12 cellular contexts compared by ENCODE assay signal in genomic region chr1:43705334-43705733, GRCh38. TPM values are rescaled to one million over a fixed set of nuclear protein-coding genes. Genes with fewer than 3 reads are reported as not detected.
A peak's percentile ranks its signal among the peaks of the same experiment; 100 is the strongest.
DNase-seq lines count a peak whose midpoint lies in the region; ATAC-seq and TF ChIP-seq lines count a peak whose summit lies in the region.
"Had no signal": no experiment of that assay in that cellular context is flagged by ENCODE, and none has a peak within 500 bp of the region (broad histone marks: within the 10 kb centered on the region; RNA-seq: fewer than 3 reads in every experiment).

No MANE protein-coding gene starts in this region.

- H3K4me3 ChIP-seq in AG10803 (ENCODE audit: low read length), result no peak overlapping the region
- peak overlapping the region; percentile 88; the same call in 1 of the 2 replicates for H3K4me3 ChIP-seq in DOHH2 (ENCODE audit: low read length)
- no peak overlapping the region for H3K4me3 ChIP-seq in SU-DHL-6 (ENCODE audit: insufficient read depth, low read length, poor library complexity, severe bottlenecking)
- H3K4me3 ChIP-seq in endodermal cell (ENCODE audit: low read length), result no peak overlapping the region

- ATAC-seq in HG02763 (IDR thresholded peaks at IDR 0.05; ENCODE audit: unreplicated experiment), result no peak
- ATAC-seq: activated naive CD4-positive, alpha-beta T cell treated with anti-CD3 and anti-CD28 coated beads, Interleukin-2, amount 50 U/mL, for 72 hours had no signal

- H3F3A ChIP-seq in DOHH2 (ENCODE audit: control insufficient read depth, insufficient read depth) (peaks cover 9% of the 10 kb centered on the region; the same call in 1 of the 2 replicates), SU-DHL-6 (ENCODE audit: insufficient read depth) (peaks cover 15% of the 10 kb centered on the region)

- H3K79me2 ChIP-seq in DOHH2 (ENCODE audit: control insufficient read depth, low read length), result peaks cover 43% of the 10 kb centered on the region
- H3K79me2 ChIP-seq in SU-DHL-6 (ENCODE audit: insufficient read depth, low read length), result peaks cover 31% of the 10 kb centered on the region

- DNase-seq in AG10803 (ENCODE audit: low read depth), result peak; percentile 4
- DNase-seq in endodermal cell, result no peak
- DNase-seq in NCI-H1092 treated with DMSO at 0.1 percent for 48 hours (lab: John Stamatoyannopoulos, UW), result no peak
- DNase-seq in NCI-H524 (lab: John Stamatoyannopoulos, UW), result no peak
- no peak for DNase-seq in NCI-H1105 treated with DMSO at 0.1 percent for 48 hours (lab: John Stamatoyannopoulos, UW)
- DNase-seq: activated CD4-positive, alpha-beta T cell treated with anti-CD3 and anti-CD28 coated beads for 1 hour; kidney glomerular epithelial cell; NCI-H2171 had no signal

- no peak overlapping the region for H2AFZ ChIP-seq in SU-DHL-6 (ENCODE audit: low read depth, low read length, severe bottlenecking)

- no peak overlapping the region for H3K4me3 Mint-ChIP-seq in endodermal cell

- no peaks in the 10 kb centered on the region for H3K27me3 Mint-ChIP-seq in endodermal cell (ENCODE audit: insufficient read depth)

- peaks cover 39% of the 10 kb centered on the region for H3K36me3 Mint-ChIP-seq in endodermal cell (ENCODE audit: low read depth)

- no peaks in the 10 kb centered on the region for H3K9me3 Mint-ChIP-seq in endodermal cell
- H3K9me3 Mint-ChIP-seq: activated naive CD4-positive, alpha-beta T cell treated with anti-CD3 and anti-CD28 coated beads, Interleukin-2, amount 50 U/mL, for 72 hours had no signal

- H4K20me1 ChIP-seq in DOHH2 (ENCODE audit: control insufficient read depth, insufficient read depth, low read depth, low read length), result no peaks in the 10 kb centered on the region
- no peaks in the 10 kb centered on the region for H4K20me1 ChIP-seq in SU-DHL-6 (ENCODE audit: low read depth, low read length)

- H3K4me1 ChIP-seq in DOHH2 (ENCODE audit: control insufficient read depth, low read length) (peaks cover 26% of the 10 kb centered on the region), endodermal cell (ENCODE audit: control insufficient read depth, insufficient read depth, low read length) (no peaks in the 10 kb centered on the region)

- no peaks in the 10 kb centered on the region for H3K9me3 ChIP-seq in DOHH2 (ENCODE audit: control insufficient read depth, insufficient read depth, low read length)
- H3K9me3 ChIP-seq in SU-DHL-6 (ENCODE audit: insufficient read depth, low read length), result no peaks in the 10 kb centered on the region
- no peaks in the 10 kb centered on the region for H3K9me3 ChIP-seq in endodermal cell (ENCODE audit: control insufficient read depth, low read length)

- H3K27ac ChIP-seq in DOHH2 (ENCODE audit: low read depth, low read length) (no peak overlapping the region), SU-DHL-6 (ENCODE audit: low read depth, low read length) (peak overlapping the region; percentile 46), endodermal cell (ENCODE audit: low read depth, low read length) (no peak overlapping the region)

- H3K9me2 ChIP-seq in DOHH2 (replicated peaks; ENCODE audit: control insufficient read depth, low read length) (no peaks in the 10 kb centered on the region), SU-DHL-6 (replicated peaks; ENCODE audit: insufficient read depth, low read length) (no peaks in the 10 kb centered on the region)

- H3K36me3 ChIP-seq in DOHH2 (ENCODE audit: control insufficient read depth, low read length), result peaks cover 71% of the 10 kb centered on the region
- H3K36me3 ChIP-seq in SU-DHL-6 (ENCODE audit: low read length), result no peaks in the 10 kb centered on the region
- peaks cover 48% of the 10 kb centered on the region for H3K36me3 ChIP-seq in endodermal cell (ENCODE audit: control insufficient read depth, insufficient read depth, low read length)

- 80 to 96% methylated on average over 1 to 4 of the region's 4 CpGs for WGBS in endodermal cell (ENCODE audit: insufficient coverage in 1 of 2, insufficient read length in 1 of 2), 2 experiments

- H3K4me2 ChIP-seq in DOHH2 (ENCODE audit: low read length) (peak overlapping the region; percentile 79), SU-DHL-6 (ENCODE audit: low read depth, low read length, poor library complexity, severe bottlenecking) (peak overlapping the region; percentile 80)

- H3K27me3 ChIP-seq in DOHH2 (ENCODE audit: control insufficient read depth, low read length) (no peaks in the 10 kb centered on the region), SU-DHL-6 (ENCODE audit: low read length) (no peaks in the 10 kb centered on the region), endodermal cell (ENCODE audit: control insufficient read depth, insufficient read depth, low read length, poor library complexity, severe bottlenecking) (no peaks in the 10 kb centered on the region)

- TF ChIP-seq CTCF in AG10803 (conservative IDR thresholded peaks at IDR 0.05; ENCODE audit: low read length), result no peak
- TF ChIP-seq CTCF in DOHH2 (IDR thresholded peaks at IDR 0.05; ENCODE audit: low read depth, low read length, poor library complexity, severe bottlenecking), result no peak
- TF ChIP-seq CTCF in SU-DHL-6 (IDR thresholded peaks at IDR 0.05; ENCODE audit: insufficient read depth, low read length, poor library complexity, severe bottlenecking), result no peak
- no peak for TF ChIP-seq CTCF in endodermal cell (conservative IDR thresholded peaks at IDR 0.05)

- peaks cover 15% of the 10 kb centered on the region for H3K4me1 Mint-ChIP-seq in endodermal cell

- no peak overlapping the region for H3K9ac ChIP-seq in SU-DHL-6 (ENCODE audit: low read length)
- no peak overlapping the region for H3K9ac ChIP-seq in endodermal cell (ENCODE audit: extremely low read depth, low read length, poor library complexity, severe bottlenecking)

- H3K27ac Mint-ChIP-seq in endodermal cell, result peak overlapping the region; percentile 46

RNA-seq across cellular contexts. Expression of gene ST3GAL3, which starts 2.0 kb away (rescaled TPM):
- total RNA-seq in endodermal cell, result 10 to 100 TPM; 15.5 to 15.9 TPM
- 22.0 TPM for polyA plus RNA-seq in endodermal cell (2013, experiment 1 of 2)
- polyA plus RNA-seq in endodermal cell (2013, experiment 2 of 2), result 22.3 TPM

RNA-seq across cellular contexts. Expression of gene KDM4A, which starts 55.4 kb away (rescaled TPM):
- total RNA-seq in endodermal cell, result 10 to 100 TPM; 54.7 to 74.4 TPM
- polyA plus RNA-seq in endodermal cell (2013, experiment 1 of 2), result 54.6 TPM
- 47.6 TPM for polyA plus RNA-seq in endodermal cell (2013, experiment 2 of 2)
